Comparison of ENCODE assay signal across 2 cellular contexts in the genomic region with DNA sequence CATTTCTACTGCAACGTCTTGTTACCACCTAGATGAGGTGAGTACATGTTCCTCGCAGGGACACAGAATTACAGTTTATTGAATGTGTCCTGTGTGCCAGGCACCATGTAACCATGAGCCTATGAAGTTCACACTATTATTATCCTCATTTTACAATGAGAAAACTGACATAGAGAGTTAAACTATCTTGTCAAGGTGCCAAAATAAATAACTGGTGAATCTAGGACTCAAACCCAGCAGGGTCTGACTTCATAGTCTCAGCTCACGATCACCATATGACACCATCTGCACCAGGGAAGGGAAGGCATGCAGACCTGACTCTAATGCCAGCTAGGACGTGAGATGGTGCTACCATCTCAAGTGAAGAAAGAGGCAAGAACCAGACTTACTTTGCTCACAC.
TF ChIP-seq lines count a peak whose summit lies in the region.

No MANE protein-coding gene starts in this region.

TF ChIP-seq in HEK293, 187 proteins besides CTCF, POLR2A, EP300 and RAD21 (continued from another document):
- no peak for TF ChIP-seq ZNF658 (tag by site-specific recombination; IDR thresholded peaks at IDR 0.05)
- 0 out of 2 replicates have a peak, but pooled peaks have one; percentile 35 for TF ChIP-seq SP7 (tag by site-specific recombination; IDR thresholded peaks at IDR 0.05)
- TF ChIP-seq ZNF112 (tag by site-specific recombination; IDR thresholded peaks at IDR 0.05) = no peak
- TF ChIP-seq ZNF37A (tag by site-specific recombination; IDR thresholded peaks at IDR 0.05) = no peak
- TF ChIP-seq ZNF629 (tag by site-specific recombination; IDR thresholded peaks at IDR 0.05) = peak; percentile 76
- TF ChIP-seq ZNF133 (tag by site-specific recombination; IDR thresholded peaks at IDR 0.05) = no peak
- peak; percentile 55 for TF ChIP-seq PRDM6 (tag by site-specific recombination; IDR thresholded peaks at IDR 0.05)
- TF ChIP-seq MZF1 (tag by site-specific recombination; IDR thresholded peaks at IDR 0.05; ENCODE audit: borderline replicate concordance) = 0 out of 2 replicates have a peak, but pooled peaks have one; percentile 19
- no peak for TF ChIP-seq ZNF792 (tag by site-specific recombination; IDR thresholded peaks at IDR 0.05)
- TF ChIP-seq KLF16 (tag by site-specific recombination; IDR thresholded peaks at IDR 0.05) = no peak
- no peak for TF ChIP-seq ZNF138 (tag by site-specific recombination; IDR thresholded peaks at IDR 0.05; ENCODE audit: borderline replicate concordance)
- TF ChIP-seq ZNF426 (tag by site-specific recombination; IDR thresholded peaks at IDR 0.05) = no peak
- TF ChIP-seq KLF7 (tag by site-specific recombination; IDR thresholded peaks at IDR 0.05; ENCODE audit: borderline replicate concordance) = no peak
- no peak for TF ChIP-seq ZNF423 (tag by site-specific recombination; IDR thresholded peaks at IDR 0.05)
- no peak for TF ChIP-seq ZNF621 (tag by site-specific recombination; IDR thresholded peaks at IDR 0.05)
- no peak for TF ChIP-seq ZNF692 (tag by site-specific recombination; IDR thresholded peaks at IDR 0.05)
- TF ChIP-seq ZBTB21 (tag by site-specific recombination; IDR thresholded peaks at IDR 0.05) = peak; percentile 83
- no peak for TF ChIP-seq PRDM1 (tag by site-specific recombination; IDR thresholded peaks at IDR 0.05)
- TF ChIP-seq ZNF664 (tag by site-specific recombination; IDR thresholded peaks at IDR 0.05) = no peak
- TF ChIP-seq ZNF366 (tag by site-specific recombination; conservative IDR thresholded peaks at IDR 0.05) = no peak; the same call in 1 of the 2 replicates

TF ChIP-seq in WTC11, 78 proteins besides CTCF, POLR2A, EP300 and RAD21 (continued from another document):
- TF ChIP-seq, protein P1, sequence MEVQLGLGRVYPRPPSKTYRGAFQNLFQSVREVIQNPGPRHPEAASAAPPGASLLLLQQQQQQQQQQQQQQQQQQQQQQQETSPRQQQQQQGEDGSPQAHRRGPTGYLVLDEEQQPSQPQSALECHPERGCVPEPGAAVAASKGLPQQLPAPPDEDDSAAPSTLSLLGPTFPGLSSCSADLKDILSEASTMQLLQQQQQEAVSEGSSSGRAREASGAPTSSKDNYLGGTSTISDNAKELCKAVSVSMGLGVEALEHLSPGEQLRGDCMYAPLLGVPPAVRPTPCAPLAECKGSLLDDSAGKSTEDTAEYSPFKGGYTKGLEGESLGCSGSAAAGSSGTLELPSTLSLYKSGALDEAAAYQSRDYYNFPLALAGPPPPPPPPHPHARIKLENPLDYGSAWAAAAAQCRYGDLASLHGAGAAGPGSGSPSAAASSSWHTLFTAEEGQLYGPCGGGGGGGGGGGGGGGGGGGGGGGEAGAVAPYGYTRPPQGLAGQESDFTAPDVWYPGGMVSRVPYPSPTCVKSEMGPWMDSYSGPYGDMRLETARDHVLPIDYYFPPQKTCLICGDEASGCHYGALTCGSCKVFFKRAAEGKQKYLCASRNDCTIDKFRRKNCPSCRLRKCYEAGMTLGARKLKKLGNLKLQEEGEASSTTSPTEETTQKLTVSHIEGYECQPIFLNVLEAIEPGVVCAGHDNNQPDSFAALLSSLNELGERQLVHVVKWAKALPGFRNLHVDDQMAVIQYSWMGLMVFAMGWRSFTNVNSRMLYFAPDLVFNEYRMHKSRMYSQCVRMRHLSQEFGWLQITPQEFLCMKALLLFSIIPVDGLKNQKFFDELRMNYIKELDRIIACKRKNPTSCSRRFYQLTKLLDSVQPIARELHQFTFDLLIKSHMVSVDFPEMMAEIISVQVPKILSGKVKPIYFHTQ (CRISPR knock-in tag; IDR thresholded peaks at IDR 0.05) = no peak
- no peak for TF ChIP-seq CREM (CRISPR knock-in tag; IDR thresholded peaks at IDR 0.05)
- no peak for TF ChIP-seq ZNF263 (CRISPR knock-in tag; IDR thresholded peaks at IDR 0.05; ENCODE audit: low read depth)
- no peak for TF ChIP-seq ZNF416 (CRISPR knock-in tag; IDR thresholded peaks at IDR 0.05)
- no peak for TF ChIP-seq CBFB (CRISPR knock-in tag; IDR thresholded peaks at IDR 0.05; ENCODE audit: low read depth)
- no peak for TF ChIP-seq SMAD3 (CRISPR knock-in tag; IDR thresholded peaks at IDR 0.05; ENCODE audit: borderline replicate concordance)
- TF ChIP-seq AFF4 (CRISPR knock-in tag; IDR thresholded peaks at IDR 0.05; ENCODE audit: borderline replicate concordance) = no peak
- TF ChIP-seq PRDM15 (CRISPR knock-in tag; IDR thresholded peaks at IDR 0.05) = no peak
- TF ChIP-seq ELF4 (CRISPR knock-in tag; IDR thresholded peaks at IDR 0.05; ENCODE audit: low read depth) = no peak
